ENCODE assay signal across 8 cellular contexts in the genomic region with DNA sequence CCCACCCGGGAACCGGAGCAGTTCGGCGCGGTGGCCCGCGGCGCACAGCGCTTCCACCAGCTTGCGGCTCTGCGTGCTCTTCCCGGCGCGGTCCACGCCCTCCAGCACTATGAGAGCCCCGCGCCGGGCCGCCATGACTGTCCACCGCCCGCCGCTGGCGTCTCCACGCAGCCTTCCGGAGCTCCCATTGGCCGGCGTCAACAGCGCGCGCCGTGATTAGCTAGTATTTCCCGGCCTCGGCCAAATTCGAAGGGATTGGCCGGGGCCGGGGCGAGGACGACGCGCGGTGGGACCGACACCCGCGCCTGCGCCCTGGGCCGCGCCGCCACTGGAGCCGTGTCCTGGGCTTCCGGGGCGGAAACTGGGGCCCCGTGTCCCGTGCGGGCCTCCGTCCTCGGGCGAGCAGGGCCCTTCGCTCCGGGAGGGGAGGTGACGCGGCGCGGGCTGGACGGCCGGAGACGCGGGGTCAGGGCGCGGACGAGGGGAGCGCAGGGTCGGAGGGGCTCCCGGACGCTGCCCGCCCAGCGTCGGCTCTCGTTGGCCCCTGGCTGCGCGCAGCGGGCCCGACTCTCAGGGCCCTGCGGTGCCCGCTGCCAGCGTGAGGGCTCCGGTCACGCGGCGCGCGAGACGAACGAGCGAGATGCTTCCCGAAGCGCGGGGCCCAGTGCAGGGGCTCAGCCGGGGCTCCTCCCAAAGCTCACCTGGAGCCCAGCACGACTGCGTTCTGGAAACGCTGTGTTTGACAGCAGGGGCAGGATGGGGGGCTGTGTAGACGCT. TPM values are rescaled to one million over a fixed set of nuclear protein-coding genes. Genes with fewer than 3 reads are reported as not detected.
DNase-seq lines count a peak whose midpoint lies in the region; ATAC-seq and TF ChIP-seq lines count a peak whose summit lies in the region.

A gene with protein sequence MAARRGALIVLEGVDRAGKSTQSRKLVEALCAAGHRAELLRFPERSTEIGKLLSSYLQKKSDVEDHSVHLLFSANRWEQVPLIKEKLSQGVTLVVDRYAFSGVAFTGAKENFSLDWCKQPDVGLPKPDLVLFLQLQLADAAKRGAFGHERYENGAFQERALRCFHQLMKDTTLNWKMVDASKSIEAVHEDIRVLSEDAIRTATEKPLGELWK (minus strand): TSS at position 167 of the 777 bp plus-strand sequence. CDS start 32 bp downstream, at position 135.

- H3F3A ChIP-seq in SK-N-SH (replicated peaks; ENCODE audit: insufficient read depth), result peaks cover 10% of the 10 kb centered on the region

- POLR2A ChIA-PET in SK-N-SH (lab: Yijun Ruan, JAX), result interaction anchor here (1.0 to 1.3 kb wide), 3 partner anchors 10 to 196 kb away, joined by 4 to 8 read pairs (median 6); a partner anchor contains a TSS

- peak; percentile 92 for ATAC-seq in HG02571 (IDR thresholded peaks at IDR 0.05; ENCODE audit: unreplicated experiment)

- WGBS in SK-N-SH (ENCODE audit: low lambda C conversion rate), result 0% methylated on average over 3 of the region's 102 CpGs
- WGBS in suprapubic skin, result 0% methylated on average over 27 of the region's 102 CpGs

- H3K36me3 ChIP-seq in GM06990 (ENCODE audit: control insufficient read depth, insufficient read depth, low read length) (peaks cover 12% of the 10 kb centered on the region), SK-N-SH (replicated peaks in 1 of 2; ENCODE audit: control insufficient read depth in 1 of 2, insufficient read depth in 2 of 2, low read length in 1 of 2) (peaks cover 17 to 50% of the 10 kb centered on the region in 2 experiments), suprapubic skin (peaks cover 31% of the 10 kb centered on the region)

- H3K9ac ChIP-seq in SK-N-SH, result peak within 1 kb of the TSS; percentile 96

- H3K4me1 ChIP-seq in SK-N-SH (ENCODE audit: control insufficient read depth in 1 of 2, insufficient read depth in 2 of 2, low read depth in 1 of 2, low read length in 1 of 2) (peaks cover 6 to 10% of the 10 kb centered on the region in 2 experiments), suprapubic skin (peaks cover 31% of the 10 kb centered on the region)

- H3K27ac ChIP-seq in SK-N-SH (ENCODE audit: low read depth in 2 of 2, low read length in 1 of 2) (peak within 1 kb of the TSS; percentile 78 to 84), suprapubic skin (peak within 1 kb of the TSS; percentile 95)

- no peak for TF ChIP-seq RAD21 in SK-N-SH (IDR thresholded peaks at IDR 0.05; ENCODE audit: low read length)

- H2AFZ ChIP-seq in SK-N-SH (ENCODE audit: low read depth), result peak within 1 kb of the TSS; percentile 83

- TF ChIP-seq CTCF in GM06990 (IDR thresholded peaks at IDR 0.05; ENCODE audit: insufficient read depth, low read length, poor library complexity, severe bottlenecking) (no peak), SK-N-SH (IDR thresholded peaks at IDR 0.05) (no peak), suprapubic skin (IDR thresholded peaks at IDR 0.05) (no peak)

- CTCF ChIA-PET in SK-N-SH (lab: Yijun Ruan, JAX), result interaction anchor here (0.6 to 1.8 kb wide), 5 partner anchors 13 to 190 kb away, joined by 3 to 9 read pairs (median 3); a partner anchor contains a TSS

- TF ChIP-seq POLR2A in suprapubic skin (IDR thresholded peaks at IDR 0.05), result peak; percentile 17 to 73

- no peaks in the 10 kb centered on the region for H3K9me2 ChIP-seq in SK-N-SH

- peak within 1 kb of the TSS; percentile 88 for H3K4me2 ChIP-seq in SK-N-SH

- peak within 1 kb of the TSS; percentile 96 for H3K4me3 ChIP-seq in GM06990 (replicated peaks; ENCODE audit: low read depth, low read length)
- peak within 1 kb of the TSS; percentile 83 to 92 for H3K4me3 ChIP-seq in SK-N-SH (ENCODE audit: low read depth in 2 of 2, low read length in 1 of 2)
- peak within 1 kb of the TSS; percentile 75 for H3K4me3 ChIP-seq in suprapubic skin

- no peaks in the 10 kb centered on the region for H3K27me3 ChIP-seq in GM06990 (replicated peaks; ENCODE audit: control insufficient read depth, insufficient read depth, low read length)
- H3K27me3 ChIP-seq in SK-N-SH (ENCODE audit: insufficient read depth), result no peaks in the 10 kb centered on the region
- H3K27me3 ChIP-seq in suprapubic skin, result no peaks in the 10 kb centered on the region

- TF ChIP-seq EP300 in SK-N-SH (IDR thresholded peaks at IDR 0.05; ENCODE audit: borderline replicate concordance in 1 of 2, low read depth in 1 of 2, low read length in 1 of 2) (no peak), suprapubic skin (IDR thresholded peaks at IDR 0.05) (no peak)

- DNase-seq in GM06990 (ENCODE audit: extremely low read depth, insufficient read length), result peak; percentile 98
- DNase-seq in NCI-H1092 (lab: John Stamatoyannopoulos, UW), result peak; percentile 86
- DNase-seq in SK-N-SH, result peak; percentile 99
- DNase-seq in activated naive CD4-positive, alpha-beta T cell treated with anti-CD3 and anti-CD28 coated beads, Interleukin-2, amount 50 U/mL, for 16 hours, result peak; percentile 96
- peak; percentile 98 for DNase-seq in germinal center (ENCODE audit: low spot score)
- DNase-seq in occipital lobe (lab: John Stamatoyannopoulos, UW), result peak; percentile 92
- peak; percentile 96 for DNase-seq in suprapubic skin (ENCODE audit: low spot score in 2 of 2)

- H3K79me2 ChIP-seq in SK-N-SH (ENCODE audit: insufficient read depth), result peaks cover 74% of the 10 kb centered on the region

- H4K20me1 ChIP-seq in SK-N-SH (ENCODE audit: insufficient read depth), result no peaks in the 10 kb centered on the region

- H3K9me3 ChIP-seq in SK-N-SH, result no peaks in the 10 kb centered on the region
- no peaks in the 10 kb centered on the region for H3K9me3 ChIP-seq in suprapubic skin

TF ChIP-seq in SK-N-SH, 30 proteins besides CTCF, POLR2A, EP300 and RAD21 (continues in another document):
- TF ChIP-seq MEF2A (IDR thresholded peaks at IDR 0.05; ENCODE audit: borderline replicate concordance, low read depth) (no peak), RXRA (IDR thresholded peaks at IDR 0.05; ENCODE audit: borderline replicate concordance, low read depth) (no peak), RFX5 (IDR thresholded peaks at IDR 0.05; ENCODE audit: low read length) (0 out of 2 replicates have a peak, but pooled peaks have one; percentile 37), ELF1 (IDR thresholded peaks at IDR 0.05) (peak; percentile 94), YY1 (IDR thresholded peaks at IDR 0.05; ENCODE audit: low read depth) (peak; percentile 91), GATA2 (CRISPR knock-in tag; IDR thresholded peaks at IDR 0.05) (no peak), NRF1 (IDR thresholded peaks at IDR 0.05; ENCODE audit: low read depth, low read length) (peak; percentile 91), FOXM1 (IDR thresholded peaks at IDR 0.05; ENCODE audit: low read depth) (peak; percentile 86), TEAD4 (IDR thresholded peaks at IDR 0.05; ENCODE audit: borderline replicate concordance, insufficient read depth) (no peak), TCF12 (IDR thresholded peaks at IDR 0.05) (no peak), GABPA (IDR thresholded peaks at IDR 0.05; ENCODE audit: low read depth) (peak; percentile 73), NFIC (IDR thresholded peaks at IDR 0.05; ENCODE audit: borderline replicate concordance) (no peak), MXI1 (IDR thresholded peaks at IDR 0.05; ENCODE audit: low read depth, low read length) (peak; percentile 87), POLR2AphosphoS5 (IDR thresholded peaks at IDR 0.05; ENCODE audit: low read depth, low read length) (peak; percentile 70), EZH2phosphoT487 (IDR thresholded peaks at IDR 0.05; ENCODE audit: borderline replicate concordance, low read depth) (no peak), FOXJ3 (CRISPR knock-in tag; IDR thresholded peaks at IDR 0.05) (no peak)
- TF ChIP-seq, protein P1, sequence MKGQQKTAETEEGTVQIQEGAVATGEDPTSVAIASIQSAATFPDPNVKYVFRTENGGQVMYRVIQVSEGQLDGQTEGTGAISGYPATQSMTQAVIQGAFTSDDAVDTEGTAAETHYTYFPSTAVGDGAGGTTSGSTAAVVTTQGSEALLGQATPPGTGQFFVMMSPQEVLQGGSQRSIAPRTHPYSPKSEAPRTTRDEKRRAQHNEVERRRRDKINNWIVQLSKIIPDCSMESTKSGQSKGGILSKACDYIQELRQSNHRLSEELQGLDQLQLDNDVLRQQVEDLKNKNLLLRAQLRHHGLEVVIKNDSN (IDR thresholded peaks at IDR 0.05; ENCODE audit: borderline replicate concordance, low read depth), result 0 out of 2 replicates have a peak, but pooled peaks have one; percentile 2
- TF ChIP-seq, protein P2, sequence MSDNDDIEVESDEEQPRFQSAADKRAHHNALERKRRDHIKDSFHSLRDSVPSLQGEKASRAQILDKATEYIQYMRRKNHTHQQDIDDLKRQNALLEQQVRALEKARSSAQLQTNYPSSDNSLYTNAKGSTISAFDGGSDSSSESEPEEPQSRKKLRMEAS (IDR thresholded peaks at IDR 0.05; ENCODE audit: low read depth), result peak; percentile 53
- TF ChIP-seq, protein P3, sequence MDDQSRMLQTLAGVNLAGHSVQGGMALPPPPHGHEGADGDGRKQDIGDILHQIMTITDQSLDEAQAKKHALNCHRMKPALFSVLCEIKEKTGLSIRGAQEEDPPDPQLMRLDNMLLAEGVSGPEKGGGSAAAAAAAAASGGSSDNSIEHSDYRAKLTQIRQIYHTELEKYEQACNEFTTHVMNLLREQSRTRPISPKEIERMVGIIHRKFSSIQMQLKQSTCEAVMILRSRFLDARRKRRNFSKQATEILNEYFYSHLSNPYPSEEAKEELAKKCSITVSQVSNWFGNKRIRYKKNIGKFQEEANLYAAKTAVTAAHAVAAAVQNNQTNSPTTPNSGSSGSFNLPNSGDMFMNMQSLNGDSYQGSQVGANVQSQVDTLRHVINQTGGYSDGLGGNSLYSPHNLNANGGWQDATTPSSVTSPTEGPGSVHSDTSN (IDR thresholded peaks at IDR 0.05), result no peak
- TF ChIP-seq, protein P4, sequence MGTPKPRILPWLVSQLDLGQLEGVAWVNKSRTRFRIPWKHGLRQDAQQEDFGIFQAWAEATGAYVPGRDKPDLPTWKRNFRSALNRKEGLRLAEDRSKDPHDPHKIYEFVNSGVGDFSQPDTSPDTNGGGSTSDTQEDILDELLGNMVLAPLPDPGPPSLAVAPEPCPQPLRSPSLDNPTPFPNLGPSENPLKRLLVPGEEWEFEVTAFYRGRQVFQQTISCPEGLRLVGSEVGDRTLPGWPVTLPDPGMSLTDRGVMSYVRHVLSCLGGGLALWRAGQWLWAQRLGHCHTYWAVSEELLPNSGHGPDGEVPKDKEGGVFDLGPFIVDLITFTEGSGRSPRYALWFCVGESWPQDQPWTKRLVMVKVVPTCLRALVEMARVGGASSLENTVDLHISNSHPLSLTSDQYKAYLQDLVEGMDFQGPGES (IDR thresholded peaks at IDR 0.05; ENCODE audit: low read depth, low read length), result peak; percentile 61

RNA-seq across cellular contexts. Expression of the gene that starts here (rescaled TPM):
- 36.3 and 51.1 TPM in 2 replicates for polyA plus RNA-seq in SK-N-SH (2012; rRNA removed)
- 32.5 and 40.9 TPM in 2 replicates for polyA plus RNA-seq in SK-N-SH (2012; cell fraction: cytosol; rRNA removed)
- polyA plus RNA-seq in SK-N-SH (2012; cell fraction: nucleus; rRNA removed), result 32.1 and 47.2 TPM in 2 replicates
- 10.0 TPM for total RNA-seq in occipital lobe
- total RNA-seq in suprapubic skin, result 10 to 100 TPM; 14.6 to 29.1 (median 18.2) TPM

Comparison
In these comparisons a context has a peak if more than half of its experiments do, and no peak if none do; other contexts are left out.
1. Peak in every context shown above with its lines: DNase-seq, ATAC-seq, H3K4me3 ChIP-seq and H3K27ac ChIP-seq.